In the genomic region with DNA sequence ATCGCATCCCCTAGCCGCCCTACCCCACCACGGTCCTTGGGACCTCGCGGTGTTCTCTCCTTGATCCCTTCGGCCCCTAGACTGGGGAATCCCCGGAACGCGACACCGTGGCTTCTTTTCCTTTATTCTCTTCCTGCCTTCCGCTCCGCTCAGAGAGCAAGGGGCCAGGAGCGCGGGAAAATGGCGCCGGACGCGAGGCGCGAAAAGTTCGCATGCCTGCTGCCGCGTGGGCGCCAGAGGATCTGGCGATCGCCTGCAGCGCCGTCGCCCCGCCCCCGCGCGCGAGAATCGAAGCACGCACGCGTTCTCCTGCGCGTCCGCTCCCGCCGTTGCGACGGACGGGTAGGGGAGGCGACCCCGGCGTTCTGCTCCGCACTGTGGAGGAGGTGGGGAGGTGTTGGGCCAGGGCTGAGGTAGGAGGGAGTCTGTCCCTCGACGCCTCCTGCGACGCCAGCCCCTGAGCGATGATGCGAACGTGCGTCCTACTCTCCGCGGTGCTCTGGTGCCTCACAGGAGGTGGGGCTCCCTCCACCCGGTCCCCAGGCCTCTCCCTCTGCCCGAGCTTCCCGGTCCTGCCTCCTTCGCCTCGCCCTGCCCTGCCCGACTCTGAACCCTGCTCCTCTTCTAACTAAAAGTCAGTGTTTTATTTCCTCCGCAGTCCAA, we compare ENCODE assay signal across 1 cellular context.
TF ChIP-seq lines count a peak whose summit lies in the region.

A gene with protein sequence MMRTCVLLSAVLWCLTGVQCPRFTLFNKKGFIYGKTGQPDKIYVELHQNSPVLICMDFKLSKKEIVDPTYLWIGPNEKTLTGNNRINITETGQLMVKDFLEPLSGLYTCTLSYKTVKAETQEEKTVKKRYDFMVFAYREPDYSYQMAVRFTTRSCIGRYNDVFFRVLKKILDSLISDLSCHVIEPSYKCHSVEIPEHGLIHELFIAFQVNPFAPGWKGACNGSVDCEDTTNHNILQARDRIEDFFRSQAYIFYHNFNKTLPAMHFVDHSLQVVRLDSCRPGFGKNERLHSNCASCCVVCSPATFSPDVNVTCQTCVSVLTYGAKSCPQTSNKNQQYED (plus strand): TSS at position 312 of the 663 bp plus-strand sequence. CDS start 153 bp downstream, at position 465.

TF ChIP-seq in GM12878, 131 proteins besides CTCF, POLR2A, EP300 and RAD21 (continued from another document and continues in another):
- TF ChIP-seq, protein P1, sequence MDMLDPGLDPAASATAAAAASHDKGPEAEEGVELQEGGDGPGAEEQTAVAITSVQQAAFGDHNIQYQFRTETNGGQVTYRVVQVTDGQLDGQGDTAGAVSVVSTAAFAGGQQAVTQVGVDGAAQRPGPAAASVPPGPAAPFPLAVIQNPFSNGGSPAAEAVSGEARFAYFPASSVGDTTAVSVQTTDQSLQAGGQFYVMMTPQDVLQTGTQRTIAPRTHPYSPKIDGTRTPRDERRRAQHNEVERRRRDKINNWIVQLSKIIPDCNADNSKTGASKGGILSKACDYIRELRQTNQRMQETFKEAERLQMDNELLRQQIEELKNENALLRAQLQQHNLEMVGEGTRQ (IDR thresholded peaks at IDR 0.05; ENCODE audit: borderline replicate concordance, low read depth, low read length): no peak
- TF ChIP-seq RBBP5 (conservative IDR thresholded peaks at IDR 0.05): no peak
- no peak for TF ChIP-seq RCOR1 (conservative IDR thresholded peaks at IDR 0.05; ENCODE audit: low read depth, low read length)
- no peak for TF ChIP-seq PAX5 (IDR thresholded peaks at IDR 0.05; ENCODE audit: borderline replicate concordance, low read depth, low read length)
- no peak for TF ChIP-seq JUNB (IDR thresholded peaks at IDR 0.05)
- TF ChIP-seq RELA (IDR thresholded peaks at IDR 0.05; ENCODE audit: borderline replicate concordance, partially characterized antibody): peak; percentile 75
- no peak for TF ChIP-seq SIN3A (IDR thresholded peaks at IDR 0.05; ENCODE audit: low read depth, low read length)
- TF ChIP-seq TAF1 (IDR thresholded peaks at IDR 0.05; ENCODE audit: borderline replicate concordance, low read depth, low read length): no peak
- TF ChIP-seq SP1 (IDR thresholded peaks at IDR 0.05; ENCODE audit: low read depth, low read length): no peak
- no peak for TF ChIP-seq NFIC (IDR thresholded peaks at IDR 0.05; ENCODE audit: low read depth, low read length)
- TF ChIP-seq, protein P2, sequence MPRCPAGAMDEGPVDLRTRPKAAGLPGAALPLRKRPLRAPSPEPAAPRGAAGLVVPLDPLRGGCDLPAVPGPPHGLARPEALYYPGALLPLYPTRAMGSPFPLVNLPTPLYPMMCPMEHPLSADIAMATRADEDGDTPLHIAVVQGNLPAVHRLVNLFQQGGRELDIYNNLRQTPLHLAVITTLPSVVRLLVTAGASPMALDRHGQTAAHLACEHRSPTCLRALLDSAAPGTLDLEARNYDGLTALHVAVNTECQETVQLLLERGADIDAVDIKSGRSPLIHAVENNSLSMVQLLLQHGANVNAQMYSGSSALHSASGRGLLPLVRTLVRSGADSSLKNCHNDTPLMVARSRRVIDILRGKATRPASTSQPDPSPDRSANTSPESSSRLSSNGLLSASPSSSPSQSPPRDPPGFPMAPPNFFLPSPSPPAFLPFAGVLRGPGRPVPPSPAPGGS (IDR thresholded peaks at IDR 0.05; ENCODE audit: borderline replicate concordance, insufficient read depth, low read depth, low read length, poor library complexity, severe bottlenecking): no peak
- TF ChIP-seq, protein P3, sequence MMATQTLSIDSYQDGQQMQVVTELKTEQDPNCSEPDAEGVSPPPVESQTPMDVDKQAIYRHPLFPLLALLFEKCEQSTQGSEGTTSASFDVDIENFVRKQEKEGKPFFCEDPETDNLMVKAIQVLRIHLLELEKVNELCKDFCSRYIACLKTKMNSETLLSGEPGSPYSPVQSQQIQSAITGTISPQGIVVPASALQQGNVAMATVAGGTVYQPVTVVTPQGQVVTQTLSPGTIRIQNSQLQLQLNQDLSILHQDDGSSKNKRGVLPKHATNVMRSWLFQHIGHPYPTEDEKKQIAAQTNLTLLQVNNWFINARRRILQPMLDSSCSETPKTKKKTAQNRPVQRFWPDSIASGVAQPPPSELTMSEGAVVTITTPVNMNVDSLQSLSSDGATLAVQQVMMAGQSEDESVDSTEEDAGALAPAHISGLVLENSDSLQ (IDR thresholded peaks at IDR 0.05): no peak
- TF ChIP-seq KAT2A (conservative IDR thresholded peaks at IDR 0.05; ENCODE audit: control insufficient read depth, low read depth, low read length): no peak
- peak; percentile 74; the same call in 1 of the 2 replicates for TF ChIP-seq LARP7 (IDR thresholded peaks at IDR 0.05)
- TF ChIP-seq, protein P4, sequence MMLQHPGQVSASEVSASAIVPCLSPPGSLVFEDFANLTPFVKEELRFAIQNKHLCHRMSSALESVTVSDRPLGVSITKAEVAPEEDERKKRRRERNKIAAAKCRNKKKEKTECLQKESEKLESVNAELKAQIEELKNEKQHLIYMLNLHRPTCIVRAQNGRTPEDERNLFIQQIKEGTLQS (IDR thresholded peaks at IDR 0.05; ENCODE audit: borderline replicate concordance, extremely low read depth, low read depth, low read length): no peak
- no peak for TF ChIP-seq ZNF384 (IDR thresholded peaks at IDR 0.05; ENCODE audit: borderline replicate concordance, low read depth, low read length)
- TF ChIP-seq SMAD5 (IDR thresholded peaks at IDR 0.05; ENCODE audit: low read depth): 0 out of 2 replicates have a peak, but pooled peaks have one; percentile 26
- TF ChIP-seq WRNIP1 (IDR thresholded peaks at IDR 0.05; ENCODE audit: borderline replicate concordance, low read depth, low read length): no peak
- TF ChIP-seq DPF2 (IDR thresholded peaks at IDR 0.05): peak; percentile 87
- no peak for TF ChIP-seq MTA3 (IDR thresholded peaks at IDR 0.05; ENCODE audit: borderline replicate concordance, low read length)
- TF ChIP-seq SRF (IDR thresholded peaks at IDR 0.05; ENCODE audit: low read depth in 2 of 2, low read length in 2 of 2): no peak
- TF ChIP-seq, protein P5, sequence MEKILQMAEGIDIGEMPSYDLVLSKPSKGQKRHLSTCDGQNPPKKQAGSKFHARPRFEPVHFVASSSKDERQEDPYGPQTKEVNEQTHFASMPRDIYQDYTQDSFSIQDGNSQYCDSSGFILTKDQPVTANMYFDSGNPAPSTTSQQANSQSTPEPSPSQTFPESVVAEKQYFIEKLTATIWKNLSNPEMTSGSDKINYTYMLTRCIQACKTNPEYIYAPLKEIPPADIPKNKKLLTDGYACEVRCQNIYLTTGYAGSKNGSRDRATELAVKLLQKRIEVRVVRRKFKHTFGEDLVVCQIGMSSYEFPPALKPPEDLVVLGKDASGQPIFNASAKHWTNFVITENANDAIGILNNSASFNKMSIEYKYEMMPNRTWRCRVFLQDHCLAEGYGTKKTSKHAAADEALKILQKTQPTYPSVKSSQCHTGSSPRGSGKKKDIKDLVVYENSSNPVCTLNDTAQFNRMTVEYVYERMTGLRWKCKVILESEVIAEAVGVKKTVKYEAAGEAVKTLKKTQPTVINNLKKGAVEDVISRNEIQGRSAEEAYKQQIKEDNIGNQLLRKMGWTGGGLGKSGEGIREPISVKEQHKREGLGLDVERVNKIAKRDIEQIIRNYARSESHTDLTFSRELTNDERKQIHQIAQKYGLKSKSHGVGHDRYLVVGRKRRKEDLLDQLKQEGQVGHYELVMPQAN (conservative IDR thresholded peaks at IDR 0.05): no peak; the same call in 1 of the 2 replicates
- TF ChIP-seq, protein P6, sequence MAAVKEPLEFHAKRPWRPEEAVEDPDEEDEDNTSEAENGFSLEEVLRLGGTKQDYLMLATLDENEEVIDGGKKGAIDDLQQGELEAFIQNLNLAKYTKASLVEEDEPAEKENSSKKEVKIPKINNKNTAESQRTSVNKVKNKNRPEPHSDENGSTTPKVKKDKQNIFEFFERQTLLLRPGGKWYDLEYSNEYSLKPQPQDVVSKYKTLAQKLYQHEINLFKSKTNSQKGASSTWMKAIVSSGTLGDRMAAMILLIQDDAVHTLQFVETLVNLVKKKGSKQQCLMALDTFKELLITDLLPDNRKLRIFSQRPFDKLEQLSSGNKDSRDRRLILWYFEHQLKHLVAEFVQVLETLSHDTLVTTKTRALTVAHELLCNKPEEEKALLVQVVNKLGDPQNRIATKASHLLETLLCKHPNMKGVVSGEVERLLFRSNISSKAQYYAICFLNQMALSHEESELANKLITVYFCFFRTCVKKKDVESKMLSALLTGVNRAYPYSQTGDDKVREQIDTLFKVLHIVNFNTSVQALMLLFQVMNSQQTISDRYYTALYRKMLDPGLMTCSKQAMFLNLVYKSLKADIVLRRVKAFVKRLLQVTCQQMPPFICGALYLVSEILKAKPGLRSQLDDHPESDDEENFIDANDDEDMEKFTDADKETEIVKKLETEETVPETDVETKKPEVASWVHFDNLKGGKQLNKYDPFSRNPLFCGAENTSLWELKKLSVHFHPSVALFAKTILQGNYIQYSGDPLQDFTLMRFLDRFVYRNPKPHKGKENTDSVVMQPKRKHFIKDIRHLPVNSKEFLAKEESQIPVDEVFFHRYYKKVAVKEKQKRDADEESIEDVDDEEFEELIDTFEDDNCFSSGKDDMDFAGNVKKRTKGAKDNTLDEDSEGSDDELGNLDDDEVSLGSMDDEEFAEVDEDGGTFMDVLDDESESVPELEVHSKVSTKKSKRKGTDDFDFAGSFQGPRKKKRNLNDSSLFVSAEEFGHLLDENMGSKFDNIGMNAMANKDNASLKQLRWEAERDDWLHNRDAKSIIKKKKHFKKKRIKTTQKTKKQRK (IDR thresholded peaks at IDR 0.05; ENCODE audit: low read depth, low read length): no peak
- no peak for TF ChIP-seq ESRRA (IDR thresholded peaks at IDR 0.05; ENCODE audit: low read length)
- TF ChIP-seq TCF12 (IDR thresholded peaks at IDR 0.05; ENCODE audit: low read depth, low read length): 0 out of 2 replicates have a peak, but pooled peaks have one; percentile 33
- peak; percentile 96; the same call in 1 of the 2 replicates for TF ChIP-seq RB1 (IDR thresholded peaks at IDR 0.05; ENCODE audit: borderline replicate concordance)
- TF ChIP-seq, protein P7, sequence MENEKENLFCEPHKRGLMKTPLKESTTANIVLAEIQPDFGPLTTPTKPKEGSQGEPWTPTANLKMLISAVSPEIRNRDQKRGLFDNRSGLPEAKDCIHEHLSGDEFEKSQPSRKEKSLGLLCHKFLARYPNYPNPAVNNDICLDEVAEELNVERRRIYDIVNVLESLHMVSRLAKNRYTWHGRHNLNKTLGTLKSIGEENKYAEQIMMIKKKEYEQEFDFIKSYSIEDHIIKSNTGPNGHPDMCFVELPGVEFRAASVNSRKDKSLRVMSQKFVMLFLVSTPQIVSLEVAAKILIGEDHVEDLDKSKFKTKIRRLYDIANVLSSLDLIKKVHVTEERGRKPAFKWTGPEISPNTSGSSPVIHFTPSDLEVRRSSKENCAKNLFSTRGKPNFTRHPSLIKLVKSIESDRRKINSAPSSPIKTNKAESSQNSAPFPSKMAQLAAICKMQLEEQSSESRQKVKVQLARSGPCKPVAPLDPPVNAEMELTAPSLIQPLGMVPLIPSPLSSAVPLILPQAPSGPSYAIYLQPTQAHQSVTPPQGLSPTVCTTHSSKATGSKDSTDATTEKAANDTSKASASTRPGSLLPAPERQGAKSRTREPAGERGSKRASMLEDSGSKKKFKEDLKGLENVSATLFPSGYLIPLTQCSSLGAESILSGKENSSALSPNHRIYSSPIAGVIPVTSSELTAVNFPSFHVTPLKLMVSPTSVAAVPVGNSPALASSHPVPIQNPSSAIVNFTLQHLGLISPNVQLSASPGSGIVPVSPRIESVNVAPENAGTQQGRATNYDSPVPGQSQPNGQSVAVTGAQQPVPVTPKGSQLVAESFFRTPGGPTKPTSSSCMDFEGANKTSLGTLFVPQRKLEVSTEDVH (IDR thresholded peaks at IDR 0.05; ENCODE audit: low read depth, partially characterized antibody): no peak
- TF ChIP-seq, protein P8, sequence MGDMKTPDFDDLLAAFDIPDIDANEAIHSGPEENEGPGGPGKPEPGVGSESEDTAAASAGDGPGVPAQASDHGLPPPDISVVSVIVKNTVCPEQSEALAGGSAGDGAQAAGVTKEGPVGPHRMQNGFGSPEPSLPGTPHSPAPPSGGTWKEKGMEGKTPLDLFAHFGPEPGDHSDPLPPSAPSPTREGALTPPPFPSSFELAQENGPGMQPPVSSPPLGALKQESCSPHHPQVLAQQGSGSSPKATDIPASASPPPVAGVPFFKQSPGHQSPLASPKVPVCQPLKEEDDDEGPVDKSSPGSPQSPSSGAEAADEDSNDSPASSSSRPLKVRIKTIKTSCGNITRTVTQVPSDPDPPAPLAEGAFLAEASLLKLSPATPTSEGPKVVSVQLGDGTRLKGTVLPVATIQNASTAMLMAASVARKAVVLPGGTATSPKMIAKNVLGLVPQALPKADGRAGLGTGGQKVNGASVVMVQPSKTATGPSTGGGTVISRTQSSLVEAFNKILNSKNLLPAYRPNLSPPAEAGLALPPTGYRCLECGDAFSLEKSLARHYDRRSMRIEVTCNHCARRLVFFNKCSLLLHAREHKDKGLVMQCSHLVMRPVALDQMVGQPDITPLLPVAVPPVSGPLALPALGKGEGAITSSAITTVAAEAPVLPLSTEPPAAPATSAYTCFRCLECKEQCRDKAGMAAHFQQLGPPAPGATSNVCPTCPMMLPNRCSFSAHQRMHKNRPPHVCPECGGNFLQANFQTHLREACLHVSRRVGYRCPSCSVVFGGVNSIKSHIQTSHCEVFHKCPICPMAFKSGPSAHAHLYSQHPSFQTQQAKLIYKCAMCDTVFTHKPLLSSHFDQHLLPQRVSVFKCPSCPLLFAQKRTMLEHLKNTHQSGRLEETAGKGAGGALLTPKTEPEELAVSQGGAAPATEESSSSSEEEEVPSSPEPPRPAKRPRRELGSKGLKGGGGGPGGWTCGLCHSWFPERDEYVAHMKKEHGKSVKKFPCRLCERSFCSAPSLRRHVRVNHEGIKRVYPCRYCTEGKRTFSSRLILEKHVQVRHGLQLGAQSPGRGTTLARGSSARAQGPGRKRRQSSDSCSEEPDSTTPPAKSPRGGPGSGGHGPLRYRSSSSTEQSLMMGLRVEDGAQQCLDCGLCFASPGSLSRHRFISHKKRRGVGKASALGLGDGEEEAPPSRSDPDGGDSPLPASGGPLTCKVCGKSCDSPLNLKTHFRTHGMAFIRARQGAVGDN (IDR thresholded peaks at IDR 0.05): peak; percentile 97
- TF ChIP-seq SMAD1 (IDR thresholded peaks at IDR 0.05; ENCODE audit: low read depth, partially characterized antibody): no peak
- no peak for TF ChIP-seq MYB (IDR thresholded peaks at IDR 0.05; ENCODE audit: borderline replicate concordance, low read depth, low read length)
- TF ChIP-seq ZNF217 (IDR thresholded peaks at IDR 0.05): peak; percentile 75; the same call in 1 of the 2 replicates
- peak; percentile 83; the same call in 1 of the 2 replicates for TF ChIP-seq SMARCA5 (IDR thresholded peaks at IDR 0.05)
- TF ChIP-seq EED (IDR thresholded peaks at IDR 0.05; ENCODE audit: low read depth): no peak; the same call in 1 of the 2 replicates
- TF ChIP-seq BMI1 (IDR thresholded peaks at IDR 0.05; ENCODE audit: borderline replicate concordance): no peak
- TF ChIP-seq MYC (IDR thresholded peaks at IDR 0.05; ENCODE audit: insufficient read depth, insufficient read length, insufficient replicate concordance, low read length, severe bottlenecking): peak; percentile 27
- TF ChIP-seq TARDBP (IDR thresholded peaks at IDR 0.05; ENCODE audit: borderline replicate concordance): 0 out of 2 replicates have a peak, but pooled peaks have one; percentile 31
- no peak for TF ChIP-seq SUPT20H (IDR thresholded peaks at IDR 0.05; ENCODE audit: borderline replicate concordance, control insufficient read depth, low read depth, low read length)
